6 cellular contexts compared by ENCODE assay signal in genomic region chr16:30561212-30561816, GRCh38. TPM values are rescaled to one million over a fixed set of nuclear protein-coding genes. Genes with fewer than 3 reads are reported as not detected.
DNase-seq lines count a peak whose midpoint lies in the region; ATAC-seq and TF ChIP-seq lines count a peak whose summit lies in the region.

No MANE protein-coding gene starts in this region.

- H3K27ac ChIP-seq in ascending aorta = peak overlapping the region in 1 of 2 donors; percentile 49
- peak overlapping the region; percentile 23 for H3K27ac ChIP-seq in muscle layer of duodenum (ENCODE audit: low read length)

- DNase-seq in GM06990 (ENCODE audit: extremely low read depth, insufficient read length) = peak; percentile 64
- no peak for DNase-seq in ascending aorta (ENCODE audit: low spot score in 2 of 2)
- DNase-seq in foreskin melanocyte = no peak
- DNase-seq in cortex of kidney (lab: John Stamatoyannopoulos, UW) = no peak

- H3K27me3 ChIP-seq in GM06990 (replicated peaks; ENCODE audit: control insufficient read depth, insufficient read depth, low read length) (no peaks in the 10 kb centered on the region), ascending aorta (no peaks in the 10 kb centered on the region), muscle layer of duodenum (ENCODE audit: low read depth, low read length) (no peaks in the 10 kb centered on the region)

- intact Hi-C loops in ascending aorta (cut with DNase I) = no loop called here

- TF ChIP-seq CTCF in GM06990 (IDR thresholded peaks at IDR 0.05; ENCODE audit: insufficient read depth, low read length, poor library complexity, severe bottlenecking) (no peak), ascending aorta (IDR thresholded peaks at IDR 0.05) (no peak)

- peaks cover 9% of the 10 kb centered on the region in 2 donors for H3K4me1 ChIP-seq in ascending aorta
- peaks cover 0 to 13% of the 10 kb centered on the region in 2 donors for H3K4me1 ChIP-seq in muscle layer of duodenum (ENCODE audit: control insufficient read depth in 1 of 2, insufficient read depth in 2 of 2, low read length in 2 of 2)

- H3K36me3 ChIP-seq in GM06990 (ENCODE audit: control insufficient read depth, insufficient read depth, low read length) = no peaks in the 10 kb centered on the region
- H3K36me3 ChIP-seq in ascending aorta = peaks cover 0 to 1% of the 10 kb centered on the region in 2 donors
- no peaks in the 10 kb centered on the region for H3K36me3 ChIP-seq in muscle layer of duodenum (ENCODE audit: control insufficient read depth in 1 of 2, insufficient read depth in 2 of 2, low read length in 2 of 2)

- H3K9me3 ChIP-seq in ascending aorta (no peaks in the 10 kb centered on the region), muscle layer of duodenum (ENCODE audit: control insufficient read depth in 1 of 2, low read length in 2 of 2) (no peaks in the 10 kb centered on the region)

- H3K4me3 ChIP-seq in GM06990 (replicated peaks; ENCODE audit: low read depth, low read length) (no peak overlapping the region), ascending aorta (peak overlapping the region; percentile 62 to 64), muscle layer of duodenum (ENCODE audit: low read depth in 1 of 2, low read length in 2 of 2) (peak overlapping the region; percentile 55 to 65)

- no peak for ATAC-seq in GM21723 (IDR thresholded peaks at IDR 0.05; ENCODE audit: unreplicated experiment)

RNA-seq across cellular contexts. Expression of gene ZNF764, which starts 3.1 kb away (rescaled TPM):
- total RNA-seq in ascending aorta = 10.9 TPM

RNA-seq across cellular contexts. Expression of gene ZNF688, which starts 10.2 kb away (rescaled TPM):
- total RNA-seq in ascending aorta = 11.3 TPM

RNA-seq across cellular contexts. Expression of gene ZNF785, which starts 24.2 kb away (rescaled TPM):
- 12.1 TPM for total RNA-seq in ascending aorta

RNA-seq across cellular contexts. Expression of gene ZNF747, which starts 26.7 kb away (rescaled TPM):
- 19.6 TPM for total RNA-seq in ascending aorta

RNA-seq across cellular contexts. Expression of gene ZNF768, which starts 34.9 kb away (rescaled TPM):
- 18.9 TPM for total RNA-seq in ascending aorta
